Comparison of ENCODE assay signal across 8 cellular contexts in genomic region chr11:120013325-120014250, GRCh38.
A peak's percentile ranks its signal among the peaks of the same experiment; 100 is the strongest.
DNase-seq lines count a peak whose midpoint lies in the region; ATAC-seq and TF ChIP-seq lines count a peak whose summit lies in the region.

No MANE protein-coding gene starts in this region.

- no peaks in the 10 kb centered on the region for H3K36me3 Mint-ChIP-seq in activated T-cell treated with anti-CD3 and anti-CD28 coated beads, Interleukin-2, amount 50 U/mL, for 72 hours (ENCODE audit: insufficient read depth in 2 of 2)

- no peak overlapping the region for H3K4me3 Mint-ChIP-seq in activated T-cell treated with anti-CD3 and anti-CD28 coated beads, Interleukin-2, amount 50 U/mL, for 72 hours

- H4K20me1 ChIP-seq in smooth muscle cell (ENCODE audit: low read depth): no peaks in the 10 kb centered on the region

- no peak overlapping the region for H3K27ac ChIP-seq in smooth muscle cell (ENCODE audit: low read depth)

- ATAC-seq in activated T-cell treated with anti-CD3 and anti-CD28 coated beads, Interleukin-2, amount 50 U/mL, for 72 hours (replicated peaks in 1 of 2): peak in 1 of 2 donors; percentile 13
- ATAC-seq in GM19328 (IDR thresholded peaks at IDR 0.05; ENCODE audit: unreplicated experiment) (no peak), HG03460 (IDR thresholded peaks at IDR 0.05; ENCODE audit: unreplicated experiment) (no peak)

- no peaks in the 10 kb centered on the region for H3K27me3 ChIP-seq in smooth muscle cell (ENCODE audit: low read depth)

- peak overlapping the region; percentile 32 for H3K4me2 ChIP-seq in smooth muscle cell

- 53% methylated on average over 28 of the region's 28 CpGs for whole genome bisulfite sequencing in smooth muscle cell (ENCODE audit: low lambda C conversion rate)

- no peaks in the 10 kb centered on the region for H3F3A ChIP-seq in smooth muscle cell (ENCODE audit: low read depth)

- no peak overlapping the region for H3K4me3 ChIP-seq in smooth muscle cell

- no peak overlapping the region for H2AFZ ChIP-seq in smooth muscle cell (ENCODE audit: low read depth)

- no peaks in the 10 kb centered on the region for H3K36me3 ChIP-seq in smooth muscle cell (ENCODE audit: low read depth)

- H3K79me2 ChIP-seq in smooth muscle cell (ENCODE audit: low read depth): no peaks in the 10 kb centered on the region

- H3K4me1 Mint-ChIP-seq in activated T-cell treated with anti-CD3 and anti-CD28 coated beads, Interleukin-2, amount 50 U/mL, for 72 hours (ENCODE audit: low read depth): no peaks in the 10 kb centered on the region

- no peaks in the 10 kb centered on the region for H3K9me3 ChIP-seq in smooth muscle cell (replicated peaks; ENCODE audit: low read depth)

- H3K9ac ChIP-seq in smooth muscle cell (ENCODE audit: low read depth): no peak overlapping the region

- no peaks in the 10 kb centered on the region for H3K9me3 Mint-ChIP-seq in activated T-cell treated with anti-CD3 and anti-CD28 coated beads, Interleukin-2, amount 50 U/mL, for 72 hours

- peaks cover 9% of the 10 kb centered on the region for H3K4me1 ChIP-seq in smooth muscle cell (ENCODE audit: low read depth)

- no peak overlapping the region for H3K27ac Mint-ChIP-seq in activated T-cell treated with anti-CD3 and anti-CD28 coated beads, Interleukin-2, amount 50 U/mL, for 72 hours

- DNase-seq in DMS114 treated with DMSO at 0.1 percent for 48 hours (lab: John Stamatoyannopoulos, UW; ENCODE audit: unreplicated experiment) (peak; percentile 2), HPDE6-E6E7 (ENCODE audit: extremely low spot score) (peak; percentile 65), hepatic stellate cell (ENCODE audit: low spot score) (peak; percentile 49), smooth muscle cell (lab: John Stamatoyannopoulos, UW; ENCODE audit: unreplicated experiment) (peak; percentile 14), DMS79 (lab: John Stamatoyannopoulos, UW) (no peak)
- DNase-seq in activated T-cell treated with anti-CD3 and anti-CD28 coated beads, Interleukin-2, amount 50 U/mL, for 72 hours: peak; percentile 2 to 14

- H3K27me3 Mint-ChIP-seq in activated T-cell treated with anti-CD3 and anti-CD28 coated beads, Interleukin-2, amount 50 U/mL, for 72 hours (ENCODE audit: low read depth): peaks cover 55% of the 10 kb centered on the region

- TF ChIP-seq CTCF in smooth muscle cell (IDR thresholded peaks at IDR 0.05; ENCODE audit: borderline replicate concordance, insufficient read depth, poor library complexity, severe bottlenecking): peak; percentile 68
